ENCODE assay signal across 24 cellular contexts in genomic region chr7:75039166-75039565, GRCh38. TPM values are rescaled to one million over a fixed set of nuclear protein-coding genes. Genes with fewer than 3 reads are reported as not detected.
DNase-seq lines count a peak whose midpoint lies in the region; ATAC-seq and TF ChIP-seq lines count a peak whose summit lies in the region.
"Had no signal": no experiment of that assay in that cellular context is flagged by ENCODE, and none has a peak within 500 bp of the region (broad histone marks: within the 10 kb centered on the region; RNA-seq: fewer than 3 reads in every experiment).

No MANE protein-coding gene starts in this region.

- H3K27ac Mint-ChIP-seq in brain, result peak overlapping the region in 3 of 5 experiments; percentile 22 to 63 (median 24)
- H3K27ac Mint-ChIP-seq in endothelial cell (ENCODE audit: unreplicated experiment), result no peak overlapping the region
- H3K27ac Mint-ChIP-seq: activated T-cell treated with anti-CD3 and anti-CD28 coated beads, Interleukin-2, amount 50 U/mL, for 72 hours; mesothelial cell of epicardium; natural killer cell had no signal

- TF ChIP-seq CTCF in PC-3 (conservative IDR thresholded peaks at IDR 0.05; ENCODE audit: low read depth, low read length) (no peak), brain (conservative IDR thresholded peaks at IDR 0.05) (no peak), endothelial cell (IDR thresholded peaks at IDR 0.05; ENCODE audit: unreplicated experiment) (no peak)

- H3K36me3 Mint-ChIP-seq in brain (peaks cover 28% of the 10 kb centered on the region), endothelial cell (ENCODE audit: low read depth, unreplicated experiment) (peaks cover 8% of the 10 kb centered on the region)
- H3K36me3 Mint-ChIP-seq: natural killer cell had no signal

- intact Hi-C loops in PC-3 (cut with micrococcal nuclease), result no loop called here

- H3K4me2 ChIP-seq in PC-3 (ENCODE audit: low read length), result no peak overlapping the region
- H3K4me2 ChIP-seq: A549 had no signal

- H4K20me1 ChIP-seq in PC-3 (ENCODE audit: low read length), result no peaks in the 10 kb centered on the region

- no peak overlapping the region for H3K27ac ChIP-seq in PC-3 (ENCODE audit: low read length)
- H3K27ac ChIP-seq: A549, upper lobe of left lung had no signal

- H3K27me3 Mint-ChIP-seq in brain, result no peaks in the 10 kb centered on the region
- H3K27me3 Mint-ChIP-seq in endothelial cell (ENCODE audit: unreplicated experiment), result peaks cover 3% of the 10 kb centered on the region

- BruUV-seq in PC-3 (replicated peaks; lab: Mats Ljungman, UMichigan), result no TSS peak

- no peak overlapping the region for H2AFZ ChIP-seq in PC-3 (ENCODE audit: low read length)

- no peaks in the 10 kb centered on the region for H3K79me2 ChIP-seq in PC-3 (ENCODE audit: low read length)

- H3F3A ChIP-seq in PC-3 (ENCODE audit: low read length, unreplicated experiment), result no peaks in the 10 kb centered on the region

- no peak overlapping the region for H3K9ac ChIP-seq in PC-3 (ENCODE audit: low read length)

- H3K9me3 ChIP-seq in PC-3 (ENCODE audit: low read length), result no peaks in the 10 kb centered on the region
- H3K9me3 ChIP-seq: A549, BE2C, HAP-1, upper lobe of left lung had no signal

- no peak overlapping the region for H3K4me3 Mint-ChIP-seq in brain
- no peak overlapping the region for H3K4me3 Mint-ChIP-seq in endothelial cell (ENCODE audit: unreplicated experiment)
- H3K4me3 Mint-ChIP-seq: activated T-cell treated with anti-CD3 and anti-CD28 coated beads, Interleukin-2, amount 50 U/mL, for 72 hours; mesothelial cell of epicardium; natural killer cell had no signal

- CTCF ChIA-PET in PC-3 (lab: Charles Lee), result no interaction called here

- H3K4me3 ChIP-seq in PC-3 (ENCODE audit: low read length), result no peak overlapping the region
- H3K4me3 ChIP-seq: A549, HAP-1, upper lobe of left lung had no signal

- POLR2A ChIA-PET in PC-3 (lab: Charles Lee; ENCODE audit: unreplicated experiment), result no interaction called here

- no peaks in the 10 kb centered on the region for H3K27me3 ChIP-seq in PC-3 (ENCODE audit: low read length)
- H3K27me3 ChIP-seq: BE2C, upper lobe of left lung had no signal

- H3K36me3 ChIP-seq in PC-3 (ENCODE audit: low read depth, low read length), result no peaks in the 10 kb centered on the region; the same call in 1 of the 2 replicates
- H3K36me3 ChIP-seq: BE2C had no signal

- DNase-seq in A172 (ENCODE audit: low spot score), result peak; percentile 60
- peak; percentile 3 for DNase-seq in PC-3
- peak; percentile 32 for DNase-seq in iris pigment epithelial cell (ENCODE audit: low read depth)
- no peak for DNase-seq in activated CD8-positive, alpha-beta memory T cell treated with anti-CD3 and anti-CD28 coated beads, Interleukin-2, amount 50 U/mL, for 4 hours
- DNase-seq in endothelial cell (ENCODE audit: low spot score), result no peak
- DNase-seq: activated CD4-positive, alpha-beta T cell treated with anti-CD3 and anti-CD28 coated beads for 4 hours; activated naive CD4-positive, alpha-beta T cell treated with anti-CD3 and anti-CD28 coated beads, Interleukin-2, amount 50 U/mL, for 16 hours; activated T-cell treated with anti-CD3 and anti-CD28 coated beads, Interleukin-2, amount 50 U/mL, for 72 hours; anterior cingulate cortex; BE2C; effector CD8-positive, alpha-beta T cell; natural killer cell; NCI-H187 treated with DMSO at 0.1 percent for 48 hours; NCI-H2227 treated with DMSO at 0.1 percent for 48 hours; SHP77 treated with DMSO at 0.1 percent for 48 hours; stimulated activated CD4-positive, alpha-beta T cell treated with anti-CD3 and anti-CD28 coated beads, Interleukin-15, amount 100 ng/mL, for 24 hours; upper lobe of left lung had no signal

- H3K9me2 ChIP-seq in PC-3 (replicated peaks; ENCODE audit: low read length), result no peaks in the 10 kb centered on the region

- H3K9me3 Mint-ChIP-seq in brain (no peaks in the 10 kb centered on the region), endothelial cell (ENCODE audit: unreplicated experiment) (no peaks in the 10 kb centered on the region)
- H3K9me3 Mint-ChIP-seq: activated T-cell treated with anti-CD3 and anti-CD28 coated beads, Interleukin-2, amount 50 U/mL, for 72 hours; mesothelial cell of epicardium; natural killer cell had no signal

- no peaks in the 10 kb centered on the region for H3K4me1 ChIP-seq in PC-3 (ENCODE audit: insufficient read depth, low read length)
- H3K4me1 ChIP-seq: A549, BE2C, HAP-1, upper lobe of left lung had no signal

- H3K4me1 Mint-ChIP-seq in brain, result peaks cover 7% of the 10 kb centered on the region
- H3K4me1 Mint-ChIP-seq in endothelial cell (ENCODE audit: unreplicated experiment), result no peaks in the 10 kb centered on the region
- H3K4me1 Mint-ChIP-seq: mesothelial cell of epicardium, natural killer cell had no signal

- no peak for ATAC-seq in PC-3
- no peak for ATAC-seq in GM21526 (IDR thresholded peaks at IDR 0.05; ENCODE audit: low FRiP score, unreplicated experiment)
- no peak for ATAC-seq in HG03432 (IDR thresholded peaks at IDR 0.05; ENCODE audit: unreplicated experiment)
- ATAC-seq: natural killer cell, sciatic nerve had no signal

RNA-seq across cellular contexts. Expression of gene RCC1L, which starts 34.4 kb away (rescaled TPM):
- 121 and 129 TPM in 2 replicates for total RNA-seq in A172 (2014; rRNA removed; shearing (Covaris generic))
- total RNA-seq in PC-3 (2014; rRNA removed) (66.8 and 78.6 TPM in 2 replicates), endothelial cell (ENCODE audit: unreplicated experiment) (41.4 TPM)
- polyA plus RNA-seq in brain (ENCODE audit: insufficient read depth, low read depth, low replicate concordance), result 37.3 TPM

RNA-seq across cellular contexts. Expression of gene GTF2IRD2B, which starts 53.2 kb away (rescaled TPM):
- 7.9 and 9.7 TPM in 2 replicates for total RNA-seq in A172 (2014; rRNA removed; shearing (Covaris generic))
- total RNA-seq in PC-3 (2014; rRNA removed) (20.2 and 28.3 TPM in 2 replicates), endothelial cell (ENCODE audit: unreplicated experiment) (12.7 TPM)
- 14.4 TPM for polyA plus RNA-seq in brain (ENCODE audit: insufficient read depth, low read depth, low replicate concordance)

Comparison
In these comparisons a context has a peak if more than half of its experiments do, and no peak if none do; other contexts are left out.
1. DNase-seq: peak in A172 (single experiment), PC-3 (single experiment) and iris pigment epithelial cell (single experiment); none in activated CD8-positive, alpha-beta memory T cell treated with anti-CD3 and anti-CD28 coated beads, Interleukin-2, amount 50 U/mL, for 4 hours (single experiment) and endothelial cell (single experiment).